In the genomic region with DNA sequence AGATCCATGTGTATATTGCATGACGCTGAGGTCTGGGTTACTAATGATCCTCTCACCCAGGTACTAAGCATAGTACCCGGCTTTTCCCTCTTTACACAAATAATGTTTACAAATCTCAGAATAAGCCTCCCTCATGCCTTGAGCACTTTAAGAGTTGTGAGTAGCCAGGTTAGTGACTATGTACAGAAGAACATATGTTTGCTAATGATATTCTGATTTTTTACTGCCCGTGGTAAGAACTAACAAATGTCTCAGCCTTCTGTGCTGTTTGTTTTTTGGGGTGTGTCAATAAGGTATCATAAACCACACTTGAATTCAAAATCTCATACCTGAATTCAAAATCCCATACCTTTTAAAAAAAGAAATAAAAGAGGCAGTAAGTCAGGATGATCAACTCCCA, we compare ENCODE assay signal across 19 cellular contexts. TPM values are rescaled to one million over a fixed set of nuclear protein-coding genes. Genes with fewer than 3 reads are reported as not detected.
DNase-seq lines count a peak whose midpoint lies in the region; ATAC-seq and TF ChIP-seq lines count a peak whose summit lies in the region.
"Had no signal": no experiment of that assay in that cellular context is flagged by ENCODE, and none has a peak within 500 bp of the region (broad histone marks: within the 10 kb centered on the region; RNA-seq: fewer than 3 reads in every experiment).

No MANE protein-coding gene starts in this region.

- H3K4me1 Mint-ChIP-seq in Caco-2 (ENCODE audit: low read depth, unreplicated experiment) (peaks cover 8% of the 10 kb centered on the region), endothelial cell (ENCODE audit: unreplicated experiment) (no peaks in the 10 kb centered on the region)
- H3K4me1 Mint-ChIP-seq in activated naive CD4-positive, alpha-beta T cell treated with anti-CD3 and anti-CD28 coated beads, Interleukin-2, amount 10 ng/mL, durations not matched to agents 7 days and 5 days, result no peaks in the 10 kb centered on the region
- H3K4me1 Mint-ChIP-seq: CD8-positive, alpha-beta memory T cell had no signal

- H3K27me3 Mint-ChIP-seq in Caco-2 (ENCODE audit: insufficient read depth, unreplicated experiment) (no peaks in the 10 kb centered on the region), endothelial cell (ENCODE audit: unreplicated experiment) (peaks cover 3% of the 10 kb centered on the region)
- no peaks in the 10 kb centered on the region for H3K27me3 Mint-ChIP-seq in activated naive CD4-positive, alpha-beta T cell treated with anti-CD3 and anti-CD28 coated beads, Interleukin-2, amount 10 ng/mL, durations not matched to agents 7 days and 5 days
- H3K27me3 Mint-ChIP-seq: CD8-positive, alpha-beta memory T cell had no signal

- H3K4me3 ChIP-seq in Caco-2 (ENCODE audit: low read depth, low read length) (no peak overlapping the region), RWPE2 (ENCODE audit: severe bottlenecking) (no peak overlapping the region), mucosa of stomach (ENCODE audit: low read length) (no peak overlapping the region), psoas muscle (no peak overlapping the region)
- H3K4me3 ChIP-seq: BLaER1, GM12878, K562, Peyer's patch had no signal

- WGBS in psoas muscle, 3 donors, result 93 to 96% (median 95%) methylated on average over 3 of the region's 3 CpGs

- TF ChIP-seq CTCF in Caco-2 (IDR thresholded peaks at IDR 0.05; ENCODE audit: insufficient read depth in 1 of 2, low read depth in 1 of 2, low read length in 1 of 2, severe bottlenecking in 1 of 2, unreplicated experiment in 1 of 2) (no peak), RWPE2 (IDR thresholded peaks at IDR 0.05; ENCODE audit: poor library complexity, severe bottlenecking) (no peak), psoas muscle (IDR thresholded peaks at IDR 0.05) (no peak), endothelial cell (IDR thresholded peaks at IDR 0.05; ENCODE audit: unreplicated experiment) (no peak)

- H3K27me3 ChIP-seq in Caco-2 (replicated peaks; ENCODE audit: control insufficient read depth, insufficient read depth, low read length), result no peaks in the 10 kb centered on the region
- H3K27me3 ChIP-seq in RWPE2 (ENCODE audit: insufficient read depth, poor library complexity, severe bottlenecking), result no peaks in the 10 kb centered on the region
- H3K27me3 ChIP-seq in mucosa of stomach (ENCODE audit: control insufficient read depth, insufficient read depth, low read length), result no peaks in the 10 kb centered on the region
- H3K27me3 ChIP-seq in psoas muscle (ENCODE audit: insufficient read depth in 3 of 3, low read length in 2 of 3), result no peaks in the 10 kb centered on the region
- H3K27me3 ChIP-seq: BLaER1, Peyer's patch had no signal

- H3K9ac ChIP-seq in mucosa of stomach (ENCODE audit: low read length), result peak overlapping the region; percentile 50
- H3K9ac ChIP-seq: BLaER1 had no signal

- POLR2A ChIA-PET in Caco-2 (lab: Charles Lee), result no interaction called here

- no peak for DNase-seq in Caco-2
- DNase-seq in RWPE2 (ENCODE audit: low spot score), result no peak
- no peak for DNase-seq in psoas muscle
- no peak for DNase-seq in activated naive CD4-positive, alpha-beta T cell treated with anti-CD3 and anti-CD28 coated beads, Interleukin-2, amount 10 ng/mL, durations not matched to agents 7 days and 5 days
- no peak for DNase-seq in endothelial cell (ENCODE audit: low spot score)
- no peak for DNase-seq in NCI-H1417 (lab: John Stamatoyannopoulos, UW)
- DNase-seq: CD8-positive, alpha-beta memory T cell; GDM1; GOT3; NCI-H146; NCI-H2081 treated with DMSO at 0.1 percent for 48 hours; NCI-H510A treated with DMSO at 0.1 percent for 48 hours; Peyer's patch; SHP77 had no signal

- H3K27ac Mint-ChIP-seq in Caco-2 (ENCODE audit: unreplicated experiment) (peak overlapping the region; percentile 63), endothelial cell (ENCODE audit: unreplicated experiment) (no peak overlapping the region)
- no peak overlapping the region for H3K27ac Mint-ChIP-seq in activated naive CD4-positive, alpha-beta T cell treated with anti-CD3 and anti-CD28 coated beads, Interleukin-2, amount 10 ng/mL, durations not matched to agents 7 days and 5 days

- intact Hi-C loops in Caco-2 (cut with micrococcal nuclease; ENCODE audit: unreplicated experiment), result no loop called here
- intact Hi-C loops in psoas muscle (cut with DNase I), result no loop called here

- H3K4me1 ChIP-seq in Caco-2 (no peaks in the 10 kb centered on the region), RWPE2 (ENCODE audit: insufficient read depth, poor library complexity, severe bottlenecking) (peaks cover 11% of the 10 kb centered on the region), mucosa of stomach (ENCODE audit: control insufficient read depth, insufficient read depth, low read length) (peaks cover 24% of the 10 kb centered on the region), psoas muscle (no peaks in the 10 kb centered on the region)

- peaks cover 22% of the 10 kb centered on the region for H3K36me3 Mint-ChIP-seq in Caco-2 (ENCODE audit: insufficient read depth, unreplicated experiment)
- H3K36me3 Mint-ChIP-seq in activated naive CD4-positive, alpha-beta T cell treated with anti-CD3 and anti-CD28 coated beads, Interleukin-2, amount 10 ng/mL, durations not matched to agents 7 days and 5 days, result peaks cover 5% of the 10 kb centered on the region
- peaks cover 30% of the 10 kb centered on the region for H3K36me3 Mint-ChIP-seq in endothelial cell (ENCODE audit: low read depth, unreplicated experiment)

- no peaks in the 10 kb centered on the region for H3K9me3 Mint-ChIP-seq in Caco-2 (ENCODE audit: unreplicated experiment)
- peaks cover 1% of the 10 kb centered on the region for H3K9me3 Mint-ChIP-seq in activated naive CD4-positive, alpha-beta T cell treated with anti-CD3 and anti-CD28 coated beads, Interleukin-2, amount 10 ng/mL, durations not matched to agents 7 days and 5 days
- no peaks in the 10 kb centered on the region for H3K9me3 Mint-ChIP-seq in endothelial cell (ENCODE audit: unreplicated experiment)
- H3K9me3 Mint-ChIP-seq: CD8-positive, alpha-beta memory T cell had no signal

- H3K27ac ChIP-seq in RWPE2 (ENCODE audit: poor library complexity, severe bottlenecking) (peak overlapping the region; percentile 6), psoas muscle (no peak overlapping the region)
- H3K27ac ChIP-seq: BLaER1, Peyer's patch had no signal

- H3K36me3 ChIP-seq in Caco-2 (ENCODE audit: control insufficient read depth, insufficient read depth, low read length) (no peaks in the 10 kb centered on the region), RWPE2 (ENCODE audit: low read depth) (peaks cover 8% of the 10 kb centered on the region), mucosa of stomach (ENCODE audit: control insufficient read depth, insufficient read depth, low read length) (peaks cover 5% of the 10 kb centered on the region), psoas muscle (ENCODE audit: insufficient read depth in 1 of 2, low read depth in 1 of 2) (peaks cover 17 to 82% of the 10 kb centered on the region in 2 donors)

- CTCF ChIA-PET in Caco-2 (lab: Charles Lee), result no interaction called here
- CTCF ChIA-PET in activated naive CD4-positive, alpha-beta T cell treated with anti-CD3 and anti-CD28 coated beads, Interleukin-2, amount 10 ng/mL, durations not matched to agents 7 days and 5 days (lab: Charles Lee), result no interaction called here

- ATAC-seq in RWPE2 (ENCODE audit: low read depth) (no peak), esophagus mucosa (peak; percentile 40), psoas muscle (no peak)
- ATAC-seq: GM12878, K562 had no signal

- no TSS peak for BruUV-seq in Caco-2 (replicated peaks; lab: Mats Ljungman, UMichigan)

- H3K4me3 Mint-ChIP-seq in Caco-2 (ENCODE audit: unreplicated experiment) (no peak overlapping the region), endothelial cell (ENCODE audit: unreplicated experiment) (no peak overlapping the region)
- H3K4me3 Mint-ChIP-seq in activated naive CD4-positive, alpha-beta T cell treated with anti-CD3 and anti-CD28 coated beads, Interleukin-2, amount 10 ng/mL, durations not matched to agents 7 days and 5 days, result no peak overlapping the region
- H3K4me3 Mint-ChIP-seq: CD8-positive, alpha-beta memory T cell had no signal

- H3K9me3 ChIP-seq in Caco-2, result no peaks in the 10 kb centered on the region
- H3K9me3 ChIP-seq in RWPE2 (ENCODE audit: severe bottlenecking), result no peaks in the 10 kb centered on the region
- no peaks in the 10 kb centered on the region for H3K9me3 ChIP-seq in mucosa of stomach (ENCODE audit: control insufficient read depth, low read length)
- H3K9me3 ChIP-seq in psoas muscle, result no peaks in the 10 kb centered on the region
- H3K9me3 ChIP-seq: BLaER1, Peyer's patch had no signal

RNA-seq across cellular contexts. Expression of gene ABCC5, which starts 59.5 kb away (rescaled TPM):
- total RNA-seq in Caco-2 (2022), result 21.3 and 22.4 TPM in 2 replicates
- total RNA-seq in esophagus mucosa, result 35.8 TPM
- 10 to 100 TPM; 34.4 to 94.2 (median 55.6) TPM for total RNA-seq in psoas muscle
- polyA plus RNA-seq in psoas muscle, result 10 to 100 TPM; 24.5 to 70.9 (median 61.1) TPM
- total RNA-seq in endothelial cell (ENCODE audit: unreplicated experiment), result 45.9 TPM
